15 cellular contexts compared by ENCODE assay signal in genomic region chr13:75485286-75486062, GRCh38. TPM values are rescaled to one million over a fixed set of nuclear protein-coding genes. Genes with fewer than 3 reads are reported as not detected.
DNase-seq lines count a peak whose midpoint lies in the region; TF ChIP-seq lines count a peak whose summit lies in the region.
"Had no signal": no experiment of that assay in that cellular context is flagged by ENCODE, and none has a peak within 500 bp of the region (broad histone marks: within the 10 kb centered on the region; RNA-seq: fewer than 3 reads in every experiment).

No MANE protein-coding gene starts in this region.

- H3K27ac Mint-ChIP-seq in MCF 10A (ENCODE audit: low read depth, unreplicated experiment) (no peak overlapping the region), type B pancreatic cell (peak overlapping the region; percentile 6)
- H3K27ac Mint-ChIP-seq: effector memory CD8-positive, alpha-beta T cell; stimulated activated effector memory CD8-positive, alpha-beta T cell treated with anti-CD3 and anti-CD28 coated beads, Interleukin-12 subunit alpha, Interleukin-12 subunit beta, amount 100 ng/mL, for 72 hours had no signal

- H3K9me3 ChIP-seq in breast epithelium = no peaks in the 10 kb centered on the region
- no peaks in the 10 kb centered on the region for H3K9me3 ChIP-seq in stomach
- H3K9me3 ChIP-seq: prostate gland had no signal

- no peak overlapping the region for H3K4me3 Mint-ChIP-seq in MCF 10A (ENCODE audit: unreplicated experiment)
- peak overlapping the region; percentile 10 for H3K4me3 Mint-ChIP-seq in type B pancreatic cell
- H3K4me3 Mint-ChIP-seq: effector memory CD8-positive, alpha-beta T cell; stimulated activated effector memory CD8-positive, alpha-beta T cell treated with anti-CD3 and anti-CD28 coated beads, Interleukin-12 subunit alpha, Interleukin-12 subunit beta, amount 100 ng/mL, for 72 hours had no signal

- no peaks in the 10 kb centered on the region for H3K4me1 ChIP-seq in breast epithelium
- H3K4me1 ChIP-seq in stomach = peaks cover 0 to 29% (median 16%) of the 10 kb centered on the region in 4 donors
- H3K4me1 ChIP-seq: prostate gland had no signal

- H3K9me3 Mint-ChIP-seq in MCF 10A (ENCODE audit: unreplicated experiment) (no peaks in the 10 kb centered on the region), type B pancreatic cell (no peaks in the 10 kb centered on the region)
- H3K9me3 Mint-ChIP-seq: effector memory CD8-positive, alpha-beta T cell; stimulated activated effector memory CD8-positive, alpha-beta T cell treated with anti-CD3 and anti-CD28 coated beads, Interleukin-12 subunit alpha, Interleukin-12 subunit beta, amount 100 ng/mL, for 72 hours had no signal

- H3K27me3 ChIP-seq in breast epithelium (no peaks in the 10 kb centered on the region), stomach (peaks cover 0 to 14% (median 0%) of the 10 kb centered on the region in 3 donors)

- TF ChIP-seq CTCF in breast epithelium (IDR thresholded peaks at IDR 0.05) (no peak), MCF 10A (IDR thresholded peaks at IDR 0.05; ENCODE audit: unreplicated experiment) (no peak), type B pancreatic cell (conservative IDR thresholded peaks at IDR 0.05) (no peak), stomach (IDR thresholded peaks at IDR 0.05) (no peak)

- H3K27ac ChIP-seq in breast epithelium (peak overlapping the region; percentile 72 to 73), stomach (no peak overlapping the region)
- H3K27ac ChIP-seq: prostate gland had no signal

- TF ChIP-seq EP300 in stomach (IDR thresholded peaks at IDR 0.05) = no peak

- DNase-seq in breast epithelium (ENCODE audit: low spot score in 2 of 2) (peak in 1 of 2 donors; percentile 56), MCF 10A (ENCODE audit: unreplicated experiment) (no peak), SW480 (ENCODE audit: low spot score) (peak; percentile 70), iPS-NIHi7 (ENCODE audit: extremely low spot score) (peak; percentile 17), type B pancreatic cell (ENCODE audit: extremely low spot score, unreplicated experiment) (no peak), NOMO-1 (lab: John Stamatoyannopoulos, UW; ENCODE audit: unreplicated experiment in 2 of 2) (no peak), dedifferentiated amniotic fluid mesenchymal stem cell (ENCODE audit: extremely low spot score) (no peak), stomach (no peak)
- DNase-seq: activated CD8-positive, alpha-beta memory T cell treated with anti-CD3 and anti-CD28 coated beads, Interleukin-2, amount 50 U/mL, for 48 hours; effector memory CD8-positive, alpha-beta T cell; MM.1S; NCI-H345; stimulated activated CD4-positive, alpha-beta T cell treated with anti-CD3 and anti-CD28 coated beads, Interleukin-2, amount 100 ng/mL, for 24 hours had no signal

- H3K4me1 Mint-ChIP-seq in MCF 10A (ENCODE audit: insufficient read depth, unreplicated experiment) (peaks cover 8% of the 10 kb centered on the region), type B pancreatic cell (ENCODE audit: unreplicated experiment) (peaks cover 6% of the 10 kb centered on the region)

- POLR2A ChIA-PET in MCF 10A (lab: Yijun Ruan, JAX) = interaction anchor here (0.7 to 2.0 kb wide), 3 partner anchors 53 to 112 kb away, joined by 3 to 5 read pairs (median 3); partner anchors contain the start of gene COMMD6

- TF ChIP-seq POLR2A in breast epithelium (IDR thresholded peaks at IDR 0.05) = no peak
- no peak for TF ChIP-seq POLR2A in stomach (IDR thresholded peaks at IDR 0.05)

- 88 to 100% (median 95%) methylated on average over 1 of the region's 1 CpG for WGBS in stomach, 5 donors

- intact Hi-C loops in breast epithelium (cut with DNase I; ENCODE audit: low total_unique reads) (no loop called here), MCF 10A (cut with micrococcal nuclease) (loop anchor here (10.0 kb wide), 1 partner anchor 231 kb away; no protein-coding TSS in a partner anchor), stomach (cut with DNase I; ENCODE audit: low total_unique reads) (loop anchor here (10.0 kb wide), 1 partner anchor 111 kb away; no protein-coding TSS in a partner anchor)

- H3K27me3 Mint-ChIP-seq in MCF 10A (ENCODE audit: insufficient read depth, unreplicated experiment) = no peaks in the 10 kb centered on the region
- peaks cover 6% of the 10 kb centered on the region for H3K27me3 Mint-ChIP-seq in type B pancreatic cell

- no TSS peak for BruUV-seq in MCF 10A (replicated peaks; lab: Mats Ljungman, UMichigan)

- CTCF ChIA-PET in MCF 10A (lab: Yijun Ruan, JAX) = interaction anchor here (0.6 to 10.0 kb wide), 2 partner anchors 115 to 195 kb away, joined by 3 to 176 read pairs; no protein-coding TSS in a partner anchor

- H3K36me3 ChIP-seq in breast epithelium = no peaks in the 10 kb centered on the region
- H3K36me3 ChIP-seq in stomach = no peaks in the 10 kb centered on the region
- H3K36me3 ChIP-seq: prostate gland had no signal

- H3K36me3 Mint-ChIP-seq in MCF 10A (ENCODE audit: insufficient read depth, unreplicated experiment) (no peaks in the 10 kb centered on the region), type B pancreatic cell (no peaks in the 10 kb centered on the region)
- H3K36me3 Mint-ChIP-seq: stimulated activated effector memory CD8-positive, alpha-beta T cell treated with anti-CD3 and anti-CD28 coated beads, Interleukin-12 subunit alpha, Interleukin-12 subunit beta, amount 100 ng/mL, for 72 hours had no signal

- no peak overlapping the region for H3K4me3 ChIP-seq in breast epithelium
- no peak overlapping the region for H3K4me3 ChIP-seq in stomach
- H3K4me3 ChIP-seq: prostate gland had no signal

RNA-seq across cellular contexts. Expression of gene TBC1D4, which starts 3.5 kb away (rescaled TPM):
- total RNA-seq in breast epithelium (10 to 100 TPM; 33.3 to 52.8 (median 40.6) TPM), MCF 10A (2022) (6.6 and 9.3 TPM in 2 replicates), type B pancreatic cell (ENCODE audit: low replicate concordance) (47.1 and 47.2 TPM in 2 replicates), stomach (10 to 100 TPM; 26.8 to 47.8 (median 39.1) TPM)
- 1 to 10 TPM; 4.9 to 7.2 (median 6.2) TPM for polyA plus RNA-seq in stomach

RNA-seq across cellular contexts. Expression of gene COMMD6, which starts 52.2 kb away (rescaled TPM):
- 10 to 100 TPM; 43.6 to 93.2 (median 47.7) TPM for total RNA-seq in breast epithelium
- total RNA-seq in MCF 10A (2022) = 132 TPM in 2 replicates
- total RNA-seq in type B pancreatic cell (ENCODE audit: low replicate concordance) = 161 and 171 TPM in 2 replicates
- total RNA-seq in stomach = 100 to 1,000 TPM in 2 of 5 donors, 10 to 100 TPM in 3; 15.4 to 372 (median 71.2) TPM
- 100 to 1,000 TPM; 132 to 232 (median 172) TPM for polyA plus RNA-seq in stomach

Comparison
In these comparisons a context has a peak if more than half of its experiments do, and no peak if none do; other contexts are left out.
1. DNase-seq: peak in SW480 (single experiment) and iPS-NIHi7 (single experiment); none in MCF 10A (single experiment), type B pancreatic cell (single experiment), NOMO-1 (0 of 2), dedifferentiated amniotic fluid mesenchymal stem cell (single experiment) and stomach (single experiment).
2. H3K27ac ChIP-seq: peak in breast epithelium (2 of 2); none in stomach (0 of 5).